Comparison of ENCODE assay signal across 15 cellular contexts in the genomic region with DNA sequence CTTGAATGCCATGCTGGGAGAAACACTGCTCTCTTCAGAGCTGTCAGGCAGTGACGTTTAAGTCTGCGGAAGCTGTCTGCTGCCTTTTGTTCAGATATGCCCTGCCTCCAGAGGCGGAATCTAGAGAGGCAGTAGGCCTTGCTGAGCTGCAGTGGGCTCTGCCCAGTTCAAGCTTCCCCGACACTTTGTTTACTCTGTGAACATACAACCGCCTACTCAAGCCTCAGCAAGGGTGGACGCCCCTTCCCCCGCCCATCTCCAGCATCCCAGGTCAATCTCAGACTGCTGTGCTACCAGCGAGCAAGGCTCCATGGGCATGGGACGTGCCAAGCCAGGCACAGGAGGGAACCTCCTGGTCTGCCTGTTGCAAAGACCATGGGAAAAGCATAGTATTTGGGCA.
DNase-seq lines count a peak whose midpoint lies in the region; TF ChIP-seq lines count a peak whose summit lies in the region.
"Had no signal": no experiment of that assay in that cellular context is flagged by ENCODE, and none has a peak within 500 bp of the region (broad histone marks: within the 10 kb centered on the region; RNA-seq: fewer than 3 reads in every experiment).

No MANE protein-coding gene starts in this region.

- no peak for TF ChIP-seq CTCF in cardiac muscle cell (IDR thresholded peaks at IDR 0.05; ENCODE audit: low read depth, low read length)
- peak; percentile 42 for TF ChIP-seq CTCF in endodermal cell (conservative IDR thresholded peaks at IDR 0.05)
- TF ChIP-seq CTCF in neural progenitor cell (IDR thresholded peaks at IDR 0.05), result no peak

- H2AFZ ChIP-seq in neural progenitor cell (replicated peaks) (peak overlapping the region; percentile 85), mesenchymal stem cell (ENCODE audit: low read depth, low read length) (no peak overlapping the region)

- H3K9ac ChIP-seq in endodermal cell (ENCODE audit: extremely low read depth, low read length, poor library complexity, severe bottlenecking) (no peak overlapping the region), neural progenitor cell (no peak overlapping the region), mesenchymal stem cell (ENCODE audit: low read length) (no peak overlapping the region)
- H3K9ac ChIP-seq: BLaER1 treated with 17β-estradiol and CSF1 and Interleukin-3, amounts not matched to agents 10 nM and 100 nM had no signal

- H2BK12ac ChIP-seq in mesenchymal stem cell (ENCODE audit: low read length in 2 of 2), result no peak overlapping the region

- H2BK120ac ChIP-seq in mesenchymal stem cell (ENCODE audit: low read depth, low read length), result no peak overlapping the region

- in situ Hi-C loops in KBM-7 (cut with MboI; ENCODE audit: low pct_unique_long_range_greater_than_20kb, low sequenced_read_pairs), result no loop called here

- H3K4me3 ChIP-seq in cardiac muscle cell (no peak overlapping the region), endodermal cell (ENCODE audit: low read length) (no peak overlapping the region), neural progenitor cell (no peak overlapping the region), mesenchymal stem cell (ENCODE audit: insufficient read depth in 1 of 2, low read depth in 1 of 2, low read length in 2 of 2) (no peak overlapping the region)
- H3K4me3 ChIP-seq: BLaER1 treated with 17β-estradiol and CSF1 and Interleukin-3, amounts not matched to agents 10 nM and 100 nM; GM12878; HAP-1 had no signal

- H3K27me3 Mint-ChIP-seq in endodermal cell (ENCODE audit: insufficient read depth) (no peaks in the 10 kb centered on the region), neural progenitor cell (ENCODE audit: insufficient read depth, low read depth) (no peaks in the 10 kb centered on the region)

- H3K79me1 ChIP-seq in mesenchymal stem cell (replicated peaks; ENCODE audit: low read length, poor library complexity, severe bottlenecking), result no peaks in the 10 kb centered on the region

- H3K79me2 ChIP-seq in neural progenitor cell (ENCODE audit: low read depth), result no peaks in the 10 kb centered on the region

- no peak overlapping the region for H3K4ac ChIP-seq in mesenchymal stem cell (ENCODE audit: low read depth in 1 of 2, low read length in 2 of 2)

- no peaks in the 10 kb centered on the region for H3K36me3 ChIP-seq in cardiac muscle cell
- H3K36me3 ChIP-seq in endodermal cell (ENCODE audit: control insufficient read depth, insufficient read depth, low read length), result no peaks in the 10 kb centered on the region
- H3K36me3 ChIP-seq in neural progenitor cell, result no peaks in the 10 kb centered on the region
- no peaks in the 10 kb centered on the region for H3K36me3 ChIP-seq in mesenchymal stem cell (ENCODE audit: control insufficient read depth in 1 of 2, insufficient read depth in 2 of 2, low read depth in 1 of 2, low read length in 2 of 2)
- H3K36me3 ChIP-seq: BLaER1 treated with 17β-estradiol and CSF1 and Interleukin-3, amounts not matched to agents 10 nM and 100 nM; HAP-1 had no signal

- H3K23ac ChIP-seq in mesenchymal stem cell (ENCODE audit: low read length in 2 of 2), result no peak overlapping the region

- H3K4me1 Mint-ChIP-seq in endodermal cell, result peaks cover 7% of the 10 kb centered on the region
- no peaks in the 10 kb centered on the region for H3K4me1 Mint-ChIP-seq in neural progenitor cell
- H3K4me1 Mint-ChIP-seq: B cell had no signal

- no peaks in the 10 kb centered on the region for H3K36me3 Mint-ChIP-seq in endodermal cell (ENCODE audit: low read depth)
- no peaks in the 10 kb centered on the region for H3K36me3 Mint-ChIP-seq in neural progenitor cell
- H3K36me3 Mint-ChIP-seq: CD8-positive, alpha-beta T cell had no signal

- H3K4me2 ChIP-seq in neural progenitor cell (no peak overlapping the region), mesenchymal stem cell (ENCODE audit: low read length, poor library complexity, severe bottlenecking) (no peak overlapping the region)
- H3K4me2 ChIP-seq: BLaER1 treated with 17β-estradiol and CSF1 and Interleukin-3, amounts not matched to agents 10 nM and 100 nM had no signal

- WGBS in endodermal cell (ENCODE audit: insufficient coverage in 1 of 2, insufficient read length in 1 of 2), 2 experiments, result 66 to 81% methylated on average over 6 to 9 of the region's 9 CpGs
- WGBS in mesenchymal stem cell, result 54% methylated on average over 9 of the region's 9 CpGs

- H3K27me3 ChIP-seq in cardiac muscle cell (no peaks in the 10 kb centered on the region), endodermal cell (ENCODE audit: control insufficient read depth, insufficient read depth, low read length, poor library complexity, severe bottlenecking) (no peaks in the 10 kb centered on the region), neural progenitor cell (no peaks in the 10 kb centered on the region), mesenchymal stem cell (ENCODE audit: control insufficient read depth in 1 of 2, insufficient read depth in 1 of 2, low read length in 2 of 2) (no peaks in the 10 kb centered on the region)
- H3K27me3 ChIP-seq: BLaER1 treated with 17β-estradiol and CSF1 and Interleukin-3, amounts not matched to agents 10 nM and 100 nM had no signal

- no peak overlapping the region for H2BK15ac ChIP-seq in mesenchymal stem cell (ENCODE audit: low read depth, poor library complexity, severe bottlenecking)

- H3K14ac ChIP-seq in mesenchymal stem cell (ENCODE audit: low read length in 2 of 2), result no peak overlapping the region

- no peaks in the 10 kb centered on the region for H4K20me1 ChIP-seq in neural progenitor cell (ENCODE audit: low read depth)
- H4K20me1 ChIP-seq: BLaER1 treated with 17β-estradiol and CSF1 and Interleukin-3, amounts not matched to agents 10 nM and 100 nM had no signal

- no peak overlapping the region for H4K8ac ChIP-seq in mesenchymal stem cell (ENCODE audit: low read length)

- H3K18ac ChIP-seq in mesenchymal stem cell (ENCODE audit: low read depth in 1 of 2, low read length in 2 of 2), result no peak overlapping the region

- H4K91ac ChIP-seq in mesenchymal stem cell (ENCODE audit: low read length), result no peak overlapping the region

- H3K27ac ChIP-seq in cardiac muscle cell (peak overlapping the region; percentile 65), endodermal cell (ENCODE audit: low read depth, low read length) (no peak overlapping the region), neural progenitor cell (no peak overlapping the region), mesenchymal stem cell (ENCODE audit: low read length, poor library complexity, severe bottlenecking) (no peak overlapping the region)
- H3K27ac ChIP-seq: BLaER1 treated with 17β-estradiol and CSF1 and Interleukin-3, amounts not matched to agents 10 nM and 100 nM had no signal

- H3K9me3 Mint-ChIP-seq in endodermal cell, result peaks cover 20% of the 10 kb centered on the region
- peaks cover 17% of the 10 kb centered on the region for H3K9me3 Mint-ChIP-seq in neural progenitor cell
- H3K9me3 Mint-ChIP-seq: CD8-positive, alpha-beta T cell had no signal

- no peaks in the 10 kb centered on the region for H3K4me1 ChIP-seq in cardiac muscle cell (ENCODE audit: low read depth)
- H3K4me1 ChIP-seq in endodermal cell (ENCODE audit: control insufficient read depth, insufficient read depth, low read length), result no peaks in the 10 kb centered on the region
- H3K4me1 ChIP-seq in neural progenitor cell, result peaks cover 4% of the 10 kb centered on the region
- H3K4me1 ChIP-seq in mesenchymal stem cell (ENCODE audit: control insufficient read depth, insufficient read depth, low read depth, low read length), result no peaks in the 10 kb centered on the region
- H3K4me1 ChIP-seq: BLaER1 treated with 17β-estradiol and CSF1 and Interleukin-3, amounts not matched to agents 10 nM and 100 nM; HAP-1 had no signal

- no peak overlapping the region for H3K27ac Mint-ChIP-seq in endodermal cell
- peak overlapping the region; percentile 46 for H3K27ac Mint-ChIP-seq in neural progenitor cell
- H3K27ac Mint-ChIP-seq: B cell; CD8-positive, alpha-beta T cell had no signal

- no peaks in the 10 kb centered on the region for H3K9me3 ChIP-seq in cardiac muscle cell (ENCODE audit: low read depth)
- no peaks in the 10 kb centered on the region for H3K9me3 ChIP-seq in endodermal cell (ENCODE audit: control insufficient read depth, low read length)
- H3K9me3 ChIP-seq in neural progenitor cell (ENCODE audit: low read depth), result no peaks in the 10 kb centered on the region
- no peaks in the 10 kb centered on the region for H3K9me3 ChIP-seq in mesenchymal stem cell (ENCODE audit: control insufficient read depth, low read length)
- H3K9me3 ChIP-seq: HAP-1 had no signal

- H2AK5ac ChIP-seq in mesenchymal stem cell (ENCODE audit: low read length, severe bottlenecking), result no peak overlapping the region

- no peaks in the 10 kb centered on the region for H3F3A ChIP-seq in neural progenitor cell (ENCODE audit: low read depth)

- DNase-seq in cardiac muscle cell (ENCODE audit: low read depth in 1 of 2, low spot score in 1 of 2) (peak in 1 of 2 donors; percentile 9), cardiac septum (ENCODE audit: low spot score) (no peak), endodermal cell (no peak), neural progenitor cell (ENCODE audit: low spot score) (peak; percentile 36), glomerular visceral epithelial cell (ENCODE audit: extremely low spot score) (no peak), mesenchymal stem cell (no peak), KBM-7 (no peak)
- DNase-seq: Calu3; CD8-positive, alpha-beta T cell; DMS79 treated with DMSO at 0.1 percent for 48 hours; GOT3 had no signal

- H3K4me3 Mint-ChIP-seq in endodermal cell (no peak overlapping the region), neural progenitor cell (no peak overlapping the region)
- H3K4me3 Mint-ChIP-seq: B cell; CD8-positive, alpha-beta T cell had no signal

- H2BK5ac ChIP-seq in mesenchymal stem cell (ENCODE audit: low read depth, low read length, poor library complexity, severe bottlenecking), result no peak overlapping the region

- intact Hi-C loops in cardiac septum (cut with DNase I), result no loop called here
